In genomic region chr12:49397000-49397399, GRCh38 we compare ENCODE assay signal across 29 cellular contexts. TPM values are rescaled to one million over a fixed set of nuclear protein-coding genes. Genes with fewer than 3 reads are reported as not detected.
"Had no signal": no experiment of that assay in that cellular context is flagged by ENCODE, and none has a peak within 500 bp of the region (broad histone marks: within the 10 kb centered on the region; RNA-seq: fewer than 3 reads in every experiment).

No MANE protein-coding gene starts in this region.

- H3K4me3 ChIP-seq: ascending aorta, breast epithelium, cardiac muscle cell, colonic mucosa, esophagus squamous epithelium, gastroesophageal sphincter, heart right ventricle had no signal

- H3K36me3 Mint-ChIP-seq: activated naive CD4-positive, alpha-beta T cell treated with anti-CD3 and anti-CD28 coated beads, Interleukin-2, amount 10 ng/mL, durations not matched to agents 7 days and 5 days; activated naive CD4-positive, alpha-beta T cell treated with anti-CD3 and anti-CD28 coated beads, Interleukin-2, amount 50 U/mL, for 72 hours; activated naive CD8-positive, alpha-beta T cell treated with anti-CD3 and anti-CD28 coated beads, Interleukin-2, amount 10 ng/mL, durations not matched to agents 7 days and 5 days had no signal

- H3K4me1 ChIP-seq: ascending aorta, breast epithelium, colonic mucosa, esophagus squamous epithelium, gastroesophageal sphincter, heart right ventricle had no signal

- H3K27ac Mint-ChIP-seq: activated CD4-positive, alpha-beta memory T cell treated with anti-CD3 and anti-CD28 coated beads, Interleukin-2, amount 10 ng/mL, durations not matched to agents 7 days and 5 days; activated CD4-positive, alpha-beta T cell treated with anti-CD3 and anti-CD28 coated beads, Interleukin-2, amount 10 ng/mL, durations not matched to agents 7 days and 5 days; activated naive CD4-positive, alpha-beta T cell treated with anti-CD3 and anti-CD28 coated beads, Interleukin-2, amount 10 ng/mL, durations not matched to agents 7 days and 5 days; activated naive CD4-positive, alpha-beta T cell treated with anti-CD3 and anti-CD28 coated beads, Interleukin-2, amount 50 U/mL, for 72 hours; activated naive CD8-positive, alpha-beta T cell treated with anti-CD3 and anti-CD28 coated beads, Interleukin-2, amount 10 ng/mL, durations not matched to agents 7 days and 5 days; activated T-cell treated with anti-CD3 and anti-CD28 coated beads, Interleukin-2, amount 50 U/mL, for 24 hours; activated T-cell treated with anti-CD3 and anti-CD28 coated beads, Interleukin-2, amount 50 U/mL, for 72 hours; brain had no signal

- H3K27ac ChIP-seq: ascending aorta, breast epithelium, cardiac muscle cell, colonic mucosa, esophagus squamous epithelium, gastroesophageal sphincter, heart right ventricle had no signal

- H3K27me3 ChIP-seq: ascending aorta, breast epithelium, cardiac muscle cell, colonic mucosa, esophagus squamous epithelium, gastroesophageal sphincter, heart right ventricle had no signal

- ATAC-seq: activated naive CD4-positive, alpha-beta T cell treated with anti-CD3 and anti-CD28 coated beads, Interleukin-2, amount 50 U/mL, for 72 hours; activated T-cell treated with anti-CD3 and anti-CD28 coated beads, Interleukin-2, amount 50 U/mL, for 72 hours; gastroesophageal sphincter; heart right ventricle had no signal

- H3K4me3 Mint-ChIP-seq: activated CD4-positive, alpha-beta memory T cell treated with anti-CD3 and anti-CD28 coated beads, Interleukin-2, amount 10 ng/mL, durations not matched to agents 7 days and 5 days; activated CD4-positive, alpha-beta T cell treated with anti-CD3 and anti-CD28 coated beads, Interleukin-2, amount 10 ng/mL, durations not matched to agents 7 days and 5 days; activated naive CD4-positive, alpha-beta T cell treated with anti-CD3 and anti-CD28 coated beads, Interleukin-2, amount 10 ng/mL, durations not matched to agents 7 days and 5 days; activated naive CD8-positive, alpha-beta T cell treated with anti-CD3 and anti-CD28 coated beads, Interleukin-2, amount 10 ng/mL, durations not matched to agents 7 days and 5 days; activated T-cell treated with anti-CD3 and anti-CD28 coated beads, Interleukin-2, amount 50 U/mL, for 24 hours; activated T-cell treated with anti-CD3 and anti-CD28 coated beads, Interleukin-2, amount 50 U/mL, for 72 hours; brain had no signal

- H3K9me3 ChIP-seq: ascending aorta, breast epithelium, colonic mucosa, esophagus squamous epithelium, gastroesophageal sphincter had no signal

- H3K27me3 Mint-ChIP-seq: activated CD4-positive, alpha-beta memory T cell treated with anti-CD3 and anti-CD28 coated beads, Interleukin-2, amount 10 ng/mL, durations not matched to agents 7 days and 5 days; activated CD4-positive, alpha-beta T cell treated with anti-CD3 and anti-CD28 coated beads, Interleukin-2, amount 10 ng/mL, durations not matched to agents 7 days and 5 days; activated T-cell treated with anti-CD3 and anti-CD28 coated beads, Interleukin-2, amount 50 U/mL, for 24 hours; brain had no signal

- H3K9me3 Mint-ChIP-seq: activated CD4-positive, alpha-beta memory T cell treated with anti-CD3 and anti-CD28 coated beads, Interleukin-2, amount 10 ng/mL, durations not matched to agents 7 days and 5 days; activated CD4-positive, alpha-beta T cell treated with anti-CD3 and anti-CD28 coated beads, Interleukin-2, amount 10 ng/mL, durations not matched to agents 7 days and 5 days; activated naive CD4-positive, alpha-beta T cell treated with anti-CD3 and anti-CD28 coated beads, Interleukin-2, amount 10 ng/mL, durations not matched to agents 7 days and 5 days; activated naive CD4-positive, alpha-beta T cell treated with anti-CD3 and anti-CD28 coated beads, Interleukin-2, amount 50 U/mL, for 72 hours; activated naive CD8-positive, alpha-beta T cell treated with anti-CD3 and anti-CD28 coated beads, Interleukin-2, amount 10 ng/mL, durations not matched to agents 7 days and 5 days; activated T-cell treated with anti-CD3 and anti-CD28 coated beads, Interleukin-2, amount 50 U/mL, for 24 hours; activated T-cell treated with anti-CD3 and anti-CD28 coated beads, Interleukin-2, amount 50 U/mL, for 72 hours had no signal

- H3K36me3 ChIP-seq: ascending aorta, breast epithelium, cardiac muscle cell, colonic mucosa, esophagus squamous epithelium, gastroesophageal sphincter, heart right ventricle had no signal

- DNase-seq: activated CD4-positive, alpha-beta memory T cell treated with anti-CD3 and anti-CD28 coated beads, Interleukin-2, amount 10 ng/mL, durations not matched to agents 7 days and 5 days; activated CD4-positive, alpha-beta T cell treated with anti-CD3 and anti-CD28 coated beads for 1 hour; activated CD4-positive, alpha-beta T cell treated with anti-CD3 and anti-CD28 coated beads for 4 hours; activated CD4-positive, alpha-beta T cell treated with anti-CD3 and anti-CD28 coated beads, Interleukin-2, amount 10 ng/mL, durations not matched to agents 7 days and 5 days; activated CD4-positive, alpha-beta T cell treated with anti-CD3 and anti-CD28 coated beads, Interleukin-2, amount 50 U/mL, for 4 hours; activated CD8-positive, alpha-beta memory T cell treated with anti-CD3 and anti-CD28 coated beads, Interleukin-2, amount 50 U/mL, for 48 hours; activated gamma-delta T cell; activated naive CD4-positive, alpha-beta T cell; activated naive CD4-positive, alpha-beta T cell treated with anti-CD3 and anti-CD28 coated beads, Interleukin-2, amount 10 ng/mL, durations not matched to agents 7 days and 5 days; activated naive CD8-positive, alpha-beta T cell treated with anti-CD3 and anti-CD28 coated beads, Interleukin-2, amount 10 ng/mL, durations not matched to agents 7 days and 5 days; activated T-cell treated with anti-CD3 and anti-CD28 coated beads for 4 hours; activated T-cell treated with anti-CD3 and anti-CD28 coated beads, Interleukin-2, amount 50 U/mL, for 24 hours; activated T-cell treated with anti-CD3 and anti-CD28 coated beads, Interleukin-2, amount 50 U/mL, for 72 hours; central memory CD4-positive, alpha-beta T cell; cerebellar nuclear complex; colonic mucosa; effector CD8-positive, alpha-beta T cell; erythroblast; esophagus squamous epithelium; foreskin melanocyte; heart right ventricle; T-helper 2 cell had no signal

- H3K4me1 Mint-ChIP-seq: activated CD4-positive, alpha-beta memory T cell treated with anti-CD3 and anti-CD28 coated beads, Interleukin-2, amount 10 ng/mL, durations not matched to agents 7 days and 5 days; activated CD4-positive, alpha-beta T cell treated with anti-CD3 and anti-CD28 coated beads, Interleukin-2, amount 10 ng/mL, durations not matched to agents 7 days and 5 days; activated naive CD4-positive, alpha-beta T cell treated with anti-CD3 and anti-CD28 coated beads, Interleukin-2, amount 10 ng/mL, durations not matched to agents 7 days and 5 days had no signal

RNA-seq across cellular contexts. Expression of gene DNAJC22, which starts 50.3 kb away (rescaled TPM):
- total RNA-seq: activated CD4-positive, alpha-beta T cell treated with anti-CD3 and anti-CD28 coated beads, Interleukin-2, amount 10 ng/mL, durations not matched to agents 7 days and 5 days; ascending aorta; T-helper 1 cell treated with Interleukin-12 subunit alpha and Interleukin-12 subunit beta and Interleukin-4 antibody, amounts not matched to agents 30 ng/mL and 1 ng/mL, for 36 hours had no signal
